Comparison of ENCODE assay signal across 12 cellular contexts in the genomic region with DNA sequence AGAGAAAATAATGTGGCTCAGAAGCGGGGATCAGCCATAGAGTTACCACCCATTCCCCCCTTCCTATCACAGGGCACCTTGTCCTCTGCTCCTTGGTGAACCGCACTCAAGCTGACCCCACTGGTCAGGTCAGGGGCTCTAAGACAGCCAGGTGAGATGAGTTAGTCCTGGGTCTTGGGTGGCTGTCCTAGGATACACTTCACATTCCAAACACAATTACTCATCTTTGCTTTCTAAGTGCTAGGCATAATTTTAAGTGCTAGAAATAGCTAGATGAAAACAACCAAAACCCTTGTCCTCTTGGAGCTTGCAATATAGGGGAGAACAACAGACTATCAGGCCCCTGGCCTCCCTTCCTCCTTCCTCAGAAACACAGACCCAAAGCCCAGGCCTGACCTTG. TPM values are rescaled to one million over a fixed set of nuclear protein-coding genes. Genes with fewer than 3 reads are reported as not detected.
DNase-seq lines count a peak whose midpoint lies in the region; TF ChIP-seq lines count a peak whose summit lies in the region.
"Had no signal": no experiment of that assay in that cellular context is flagged by ENCODE, and none has a peak within 500 bp of the region (broad histone marks: within the 10 kb centered on the region; RNA-seq: fewer than 3 reads in every experiment).

No MANE protein-coding gene starts in this region.

- no peak for TF ChIP-seq POLR2A in breast epithelium (IDR thresholded peaks at IDR 0.05)

- H4K5ac ChIP-seq in mesendoderm (ENCODE audit: low read length) = no peak overlapping the region

- WGBS in mesendoderm (ENCODE audit: extremely low coverage, insufficient coverage, low lambda C conversion rate) = no CpG with 5 or more reads among the region's 2 CpGs

- H3K9me3 ChIP-seq in breast epithelium (no peaks in the 10 kb centered on the region), neural progenitor cell (ENCODE audit: low read depth) (no peaks in the 10 kb centered on the region)

- H3K9ac ChIP-seq in mesendoderm (ENCODE audit: low read length) = no peak overlapping the region
- no peak overlapping the region for H3K9ac ChIP-seq in neural progenitor cell

- H3K27ac ChIP-seq in breast epithelium (peak overlapping the region; percentile 80 to 81), mesendoderm (ENCODE audit: low read depth, low read length) (no peak overlapping the region), neural progenitor cell (no peak overlapping the region)

- H3K4me3 Mint-ChIP-seq in activated naive CD8-positive, alpha-beta T cell = no peak overlapping the region
- no peak overlapping the region for H3K4me3 Mint-ChIP-seq in activated naive CD8-positive, alpha-beta T cell treated with anti-CD3 and anti-CD28 coated beads for 36 hours
- peak overlapping the region; percentile 40 for H3K4me3 Mint-ChIP-seq in type B pancreatic cell
- no peak overlapping the region for H3K4me3 Mint-ChIP-seq in neural progenitor cell
- no peak overlapping the region for H3K4me3 Mint-ChIP-seq in activated CD4-positive, alpha-beta memory T cell treated with anti-CD3 and anti-CD28 coated beads, Interleukin-2, amount 10 ng/mL, durations not matched to agents 7 days and 5 days

- H2AK5ac ChIP-seq in mesendoderm (ENCODE audit: low read length) = no peak overlapping the region

- H4K20me1 ChIP-seq in neural progenitor cell (ENCODE audit: low read depth) = no peaks in the 10 kb centered on the region

- no peak overlapping the region for H3K4me3 ChIP-seq in breast epithelium
- H3K4me3 ChIP-seq in mesendoderm (ENCODE audit: low read length) = no peak overlapping the region
- H3K4me3 ChIP-seq in neural progenitor cell = no peak overlapping the region

- intact Hi-C loops in breast epithelium (cut with DNase I; ENCODE audit: low total_unique reads) = no loop called here

- H3K9me3 Mint-ChIP-seq in activated naive CD8-positive, alpha-beta T cell (ENCODE audit: low read depth) = no peaks in the 10 kb centered on the region
- H3K9me3 Mint-ChIP-seq in activated naive CD8-positive, alpha-beta T cell treated with anti-CD3 and anti-CD28 coated beads for 36 hours = no peaks in the 10 kb centered on the region
- H3K9me3 Mint-ChIP-seq in type B pancreatic cell (no peaks in the 10 kb centered on the region), neural progenitor cell (no peaks in the 10 kb centered on the region)
- no peaks in the 10 kb centered on the region for H3K9me3 Mint-ChIP-seq in activated CD4-positive, alpha-beta memory T cell treated with anti-CD3 and anti-CD28 coated beads, Interleukin-2, amount 10 ng/mL, durations not matched to agents 7 days and 5 days

- no peak overlapping the region for H4K8ac ChIP-seq in mesendoderm (ENCODE audit: low read depth, low read length)

- peaks cover 4% of the 10 kb centered on the region for H3K4me1 Mint-ChIP-seq in activated naive CD8-positive, alpha-beta T cell (ENCODE audit: low read depth)
- peaks cover 27% of the 10 kb centered on the region for H3K4me1 Mint-ChIP-seq in activated naive CD8-positive, alpha-beta T cell treated with anti-CD3 and anti-CD28 coated beads for 36 hours
- H3K4me1 Mint-ChIP-seq in type B pancreatic cell (ENCODE audit: unreplicated experiment) (peaks cover 13% of the 10 kb centered on the region), neural progenitor cell (no peaks in the 10 kb centered on the region)
- H3K4me1 Mint-ChIP-seq in activated CD4-positive, alpha-beta memory T cell treated with anti-CD3 and anti-CD28 coated beads, Interleukin-2, amount 10 ng/mL, durations not matched to agents 7 days and 5 days = peaks cover 13% of the 10 kb centered on the region

- CTCF ChIA-PET in activated CD4-positive, alpha-beta memory T cell treated with anti-CD3 and anti-CD28 coated beads, Interleukin-2, amount 10 ng/mL, durations not matched to agents 7 days and 5 days (lab: Charles Lee) = interaction anchor here (0.6 to 4.6 kb wide), 4 partner anchors 12 to 546 kb away, joined by 4 to 23 read pairs (median 4); partner anchors contain the start of gene TESK2

- H3F3A ChIP-seq in neural progenitor cell (ENCODE audit: low read depth) = no peaks in the 10 kb centered on the region

- H2BK15ac ChIP-seq in mesendoderm (replicated peaks; ENCODE audit: low read depth) = no peak overlapping the region

- TF ChIP-seq CTCF in breast epithelium (IDR thresholded peaks at IDR 0.05) = no peak
- TF ChIP-seq CTCF in type B pancreatic cell (conservative IDR thresholded peaks at IDR 0.05) = no peak
- no peak for TF ChIP-seq CTCF in neural progenitor cell (IDR thresholded peaks at IDR 0.05)

- no peak overlapping the region for H2AFZ ChIP-seq in neural progenitor cell (replicated peaks)

- H3K56ac ChIP-seq in mesendoderm (ENCODE audit: low read length) = no peak overlapping the region

- peak overlapping the region; percentile 7 for H3K27ac Mint-ChIP-seq in activated naive CD8-positive, alpha-beta T cell
- no peak overlapping the region for H3K27ac Mint-ChIP-seq in activated naive CD8-positive, alpha-beta T cell treated with anti-CD3 and anti-CD28 coated beads for 36 hours
- H3K27ac Mint-ChIP-seq in type B pancreatic cell = peak overlapping the region; percentile 57
- H3K27ac Mint-ChIP-seq in neural progenitor cell = no peak overlapping the region
- H3K27ac Mint-ChIP-seq in activated CD4-positive, alpha-beta memory T cell treated with anti-CD3 and anti-CD28 coated beads, Interleukin-2, amount 10 ng/mL, durations not matched to agents 7 days and 5 days = no peak overlapping the region

- no peak overlapping the region for H3K18ac ChIP-seq in mesendoderm (ENCODE audit: low read length)

- H2BK5ac ChIP-seq in mesendoderm (ENCODE audit: low read length) = no peak overlapping the region

- peaks cover 1% of the 10 kb centered on the region for H3K79me1 ChIP-seq in mesendoderm (ENCODE audit: low read length)

- no peak overlapping the region for H3K23ac ChIP-seq in mesendoderm (ENCODE audit: low read length)

- no peak overlapping the region for H3K4ac ChIP-seq in mesendoderm (ENCODE audit: low read depth, low read length)

- H3K36me3 Mint-ChIP-seq in activated naive CD8-positive, alpha-beta T cell = peaks cover 2% of the 10 kb centered on the region
- H3K36me3 Mint-ChIP-seq in activated naive CD8-positive, alpha-beta T cell treated with anti-CD3 and anti-CD28 coated beads for 36 hours = peaks cover 19% of the 10 kb centered on the region
- peaks cover 5% of the 10 kb centered on the region for H3K36me3 Mint-ChIP-seq in type B pancreatic cell
- H3K36me3 Mint-ChIP-seq in neural progenitor cell = peaks cover 7% of the 10 kb centered on the region
- H3K36me3 Mint-ChIP-seq in activated CD4-positive, alpha-beta memory T cell treated with anti-CD3 and anti-CD28 coated beads, Interleukin-2, amount 10 ng/mL, durations not matched to agents 7 days and 5 days (ENCODE audit: low read depth) = peaks cover 28% of the 10 kb centered on the region

- no peak for DNase-seq in activated naive CD8-positive, alpha-beta T cell treated with anti-CD3 and anti-CD28 coated beads for 36 hours
- DNase-seq in breast epithelium (ENCODE audit: low spot score in 2 of 2) = no peak
- peak; percentile 17 for DNase-seq in mesendoderm
- DNase-seq in type B pancreatic cell (ENCODE audit: extremely low spot score, unreplicated experiment) = no peak
- DNase-seq in anterior cingulate cortex (lab: John Stamatoyannopoulos, UW) = no peak
- DNase-seq in neural progenitor cell (ENCODE audit: low spot score) = no peak
- DNase-seq in activated CD4-positive, alpha-beta memory T cell treated with anti-CD3 and anti-CD28 coated beads, Interleukin-2, amount 10 ng/mL, durations not matched to agents 7 days and 5 days = no peak
- DNase-seq: activated CD8-positive, alpha-beta memory T cell treated with anti-CD3 and anti-CD28 coated beads for 24 hours; aorta; left colon had no signal

- no peak overlapping the region for H3K4me2 ChIP-seq in mesendoderm (ENCODE audit: low read length)
- H3K4me2 ChIP-seq in neural progenitor cell = no peak overlapping the region

- H3K4me1 ChIP-seq in breast epithelium (no peaks in the 10 kb centered on the region), mesendoderm (ENCODE audit: control insufficient read depth, low read depth, low read length) (no peaks in the 10 kb centered on the region), neural progenitor cell (no peaks in the 10 kb centered on the region)

- POLR2A ChIA-PET in activated CD4-positive, alpha-beta memory T cell treated with anti-CD3 and anti-CD28 coated beads, Interleukin-2, amount 10 ng/mL, durations not matched to agents 7 days and 5 days (lab: Charles Lee) = interaction anchor here (0.8 to 6.4 kb wide), 5 partner anchors 8 to 222 kb away, joined by 3 to 58 read pairs (median 3); partner anchors contain the start of genes MUTYH, PRDX1 and TOE1

- no peak overlapping the region for H2BK120ac ChIP-seq in mesendoderm (ENCODE audit: low read depth, low read length)

- H3K27me3 ChIP-seq in breast epithelium (no peaks in the 10 kb centered on the region), mesendoderm (ENCODE audit: insufficient read depth, low read length, poor library complexity) (no peaks in the 10 kb centered on the region), neural progenitor cell (no peaks in the 10 kb centered on the region)

- H3K79me2 ChIP-seq in mesendoderm (ENCODE audit: control insufficient read depth, insufficient read depth, low read length) (peaks cover under 1% of the 10 kb centered on the region), neural progenitor cell (ENCODE audit: low read depth) (no peaks in the 10 kb centered on the region)

- H3K36me3 ChIP-seq in breast epithelium (no peaks in the 10 kb centered on the region), mesendoderm (ENCODE audit: control insufficient read depth, insufficient read depth, low read length) (peaks cover 6% of the 10 kb centered on the region), neural progenitor cell (no peaks in the 10 kb centered on the region)

- no peaks in the 10 kb centered on the region for H3K27me3 Mint-ChIP-seq in activated naive CD8-positive, alpha-beta T cell
- H3K27me3 Mint-ChIP-seq in activated naive CD8-positive, alpha-beta T cell treated with anti-CD3 and anti-CD28 coated beads for 36 hours = no peaks in the 10 kb centered on the region
- no peaks in the 10 kb centered on the region for H3K27me3 Mint-ChIP-seq in type B pancreatic cell
- H3K27me3 Mint-ChIP-seq in neural progenitor cell (ENCODE audit: insufficient read depth, low read depth) = peaks cover 6% of the 10 kb centered on the region
- H3K27me3 Mint-ChIP-seq in activated CD4-positive, alpha-beta memory T cell treated with anti-CD3 and anti-CD28 coated beads, Interleukin-2, amount 10 ng/mL, durations not matched to agents 7 days and 5 days = no peaks in the 10 kb centered on the region

RNA-seq across cellular contexts. Expression of gene MUTYH, which starts 7.8 kb away (rescaled TPM):
- 10 to 100 TPM; 54.4 to 57.9 TPM for total RNA-seq in activated naive CD8-positive, alpha-beta T cell treated with anti-CD3 and anti-CD28 coated beads for 36 hours
- total RNA-seq in breast epithelium (10 to 100 TPM; 16.8 to 26.2 (median 25.8) TPM), type B pancreatic cell (ENCODE audit: low replicate concordance) (24.5 and 61.3 TPM in 2 replicates), neural progenitor cell (ENCODE audit: low replicate concordance) (48.2 and 89.7 TPM in 2 replicates)
- polyA plus RNA-seq in mesendoderm (2013, experiment 1 of 2) = 24.4 TPM
- polyA plus RNA-seq in mesendoderm (2013, experiment 2 of 2) = 25.6 TPM
- total RNA-seq in activated CD4-positive, alpha-beta memory T cell treated with anti-CD3 and anti-CD28 coated beads, Interleukin-2, amount 10 ng/mL, durations not matched to agents 7 days and 5 days = 10 to 100 TPM; 37.2 to 39.2 TPM

RNA-seq across cellular contexts. Expression of gene TOE1, which starts 8.1 kb away (rescaled TPM):
- 10 to 100 TPM; 54.8 to 54.9 TPM for total RNA-seq in activated naive CD8-positive, alpha-beta T cell treated with anti-CD3 and anti-CD28 coated beads for 36 hours
- total RNA-seq in breast epithelium = 10 to 100 TPM in 2 of 3 donors, 1 to 10 TPM in 1; 8.6 to 21.2 (median 11.1) TPM
- polyA plus RNA-seq in mesendoderm (2013, experiment 1 of 2) = 20.5 TPM
- 19.4 TPM for polyA plus RNA-seq in mesendoderm (2013, experiment 2 of 2)
- total RNA-seq in type B pancreatic cell (ENCODE audit: low replicate concordance) = 10.4 and 12.6 TPM in 2 replicates
- 6.1 and 10.7 TPM in 2 replicates for total RNA-seq in neural progenitor cell (ENCODE audit: low replicate concordance)
- 10 to 100 TPM; 16.6 to 18.3 TPM for total RNA-seq in activated CD4-positive, alpha-beta memory T cell treated with anti-CD3 and anti-CD28 coated beads, Interleukin-2, amount 10 ng/mL, durations not matched to agents 7 days and 5 days

RNA-seq across cellular contexts. Expression of gene HPDL, which starts 21.3 kb away (rescaled TPM):
- 10 to 100 TPM; 51.8 to 53.0 TPM for total RNA-seq in activated naive CD8-positive, alpha-beta T cell treated with anti-CD3 and anti-CD28 coated beads for 36 hours
- under 1 TPM in 1 of 3 donors, not detected in 2; 0.44 TPM for total RNA-seq in breast epithelium
- polyA plus RNA-seq in mesendoderm (2013, experiment 1 of 2) = 39.3 TPM
- polyA plus RNA-seq in mesendoderm (2013, experiment 2 of 2) = 37.9 TPM
- 8.0 and 8.6 TPM in 2 replicates for total RNA-seq in type B pancreatic cell (ENCODE audit: low replicate concordance)
- total RNA-seq in neural progenitor cell (ENCODE audit: low replicate concordance) = 0.64 and 2.4 TPM in 2 replicates
- total RNA-seq in activated CD4-positive, alpha-beta memory T cell treated with anti-CD3 and anti-CD28 coated beads, Interleukin-2, amount 10 ng/mL, durations not matched to agents 7 days and 5 days = 1 to 10 TPM; 5.5 to 5.6 TPM
- total RNA-seq: G401 had no signal
- polyA plus RNA-seq: aorta had no signal

Comparison
In these comparisons a context has a peak if more than half of its experiments do, and no peak if none do; other contexts are left out.
1. H3K27ac Mint-ChIP-seq: peak in activated naive CD8-positive, alpha-beta T cell (single experiment) and type B pancreatic cell (single experiment); none in activated naive CD8-positive, alpha-beta T cell treated with anti-CD3 and anti-CD28 coated beads for 36 hours (single experiment), neural progenitor cell (single experiment) and activated CD4-positive, alpha-beta memory T cell treated with anti-CD3 and anti-CD28 coated beads, Interleukin-2, amount 10 ng/mL, durations not matched to agents 7 days and 5 days (single experiment).
2. H3K27ac ChIP-seq: peak in breast epithelium (2 of 2); none in mesendoderm (single experiment) and neural progenitor cell (single experiment).